In genomic region chr13:32208860-32209259, GRCh38 we compare ENCODE assay signal across 26 cellular contexts.
"Had no signal": no experiment of that assay in that cellular context is flagged by ENCODE, and none has a peak within 500 bp of the region (broad histone marks: within the 10 kb centered on the region; RNA-seq: fewer than 3 reads in every experiment).

No MANE protein-coding gene starts in this region.

- H3K27me3 ChIP-seq: colonic mucosa, esophagus squamous epithelium, neutrophil, stomach, tibial nerve, upper lobe of right lung, uterus had no signal

- H3K4me3 ChIP-seq: colonic mucosa, esophagus squamous epithelium, lower lobe of right lung, stomach, tibial nerve, upper lobe of right lung, uterus had no signal

- ATAC-seq: effector memory CD8-positive, alpha-beta T cell; left colon; lower lobe of right lung; natural killer cell; sciatic nerve; stimulated activated effector memory CD8-positive, alpha-beta T cell treated with anti-CD3 and anti-CD28 coated beads, Interleukin-12 subunit alpha, Interleukin-12 subunit beta, amount 100 ng/mL, for 72 hours; upper lobe of right lung had no signal

- H3K9ac ChIP-seq: parathyroid adenoma had no signal

- H3K4me1 ChIP-seq: colonic mucosa, lower lobe of right lung, parathyroid adenoma, tibial nerve had no signal

- H2AFZ ChIP-seq: parathyroid adenoma had no signal

- H3K27ac ChIP-seq: colonic mucosa, esophagus squamous epithelium, lower lobe of right lung, neutrophil, parathyroid adenoma, stomach, tibial nerve, upper lobe of right lung, uterus had no signal

- DNase-seq: colonic mucosa; dermis blood vessel endothelial cell; effector memory CD8-positive, alpha-beta T cell; erythroblast; esophagus squamous epithelium; foreskin melanocyte; glutamatergic neuron; hypothalamus; immature natural killer cell; islet precursor cell; kidney glomerular epithelial cell; left colon; left ventricle myocardium superior; lower lobe of right lung; natural killer cell; stimulated activated CD4-positive, alpha-beta T cell treated with anti-CD3 and anti-CD28 coated beads, Interleukin-2, amount 100 ng/mL, for 24 hours; stimulated activated CD4-positive, alpha-beta T cell treated with anti-CD3 and anti-CD28 coated beads, Interleukin-4, amount 100 ng/mL, for 24 hours; stimulated activated naive CD4-positive, alpha-beta T cell treated with Interleukin-2 at 50 U/mL for 16 hours; stomach; upper lobe of right lung; uterus had no signal

- H3K36me3 ChIP-seq: colonic mucosa, esophagus squamous epithelium, uterus had no signal

- H3K9me3 ChIP-seq: colonic mucosa, esophagus squamous epithelium, lower lobe of right lung, stomach, tibial nerve, upper lobe of right lung, uterus had no signal
